13 cellular contexts compared by ENCODE assay signal in the genomic region with DNA sequence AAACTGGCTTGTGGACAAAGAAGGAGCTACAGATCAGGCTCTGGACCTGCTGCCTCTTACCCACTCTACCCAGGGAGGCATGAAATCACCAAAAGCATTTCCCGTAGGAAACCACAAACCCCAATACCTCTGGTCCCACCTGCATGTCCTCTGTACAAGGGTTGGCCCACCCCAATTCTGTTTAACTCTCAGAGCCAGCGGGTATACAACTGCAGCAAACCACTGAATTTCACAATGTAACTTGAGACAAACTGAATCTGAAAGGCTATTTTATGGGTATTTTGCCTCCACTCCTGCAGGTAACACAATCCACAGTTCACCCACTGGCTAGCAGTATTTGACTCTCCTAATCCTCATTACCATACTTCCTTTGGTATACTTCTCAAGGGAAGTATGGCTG. TPM values are rescaled to one million over a fixed set of nuclear protein-coding genes. Genes with fewer than 3 reads are reported as not detected.
A peak's percentile ranks its signal among the peaks of the same experiment; 100 is the strongest.
DNase-seq lines count a peak whose midpoint lies in the region; ATAC-seq, FAIRE-seq and TF ChIP-seq lines count a peak whose summit lies in the region.
"Had no signal": no experiment of that assay in that cellular context is flagged by ENCODE, and none has a peak within 500 bp of the region (broad histone marks: within the 10 kb centered on the region; RNA-seq: fewer than 3 reads in every experiment).

No MANE protein-coding gene starts in this region.

- H3K4me1 Mint-ChIP-seq in T-helper 17 cell = peaks cover 14% of the 10 kb centered on the region

- no peak overlapping the region for H3K27ac Mint-ChIP-seq in T-helper 17 cell
- H3K27ac Mint-ChIP-seq: CD4-positive, CD25-positive, alpha-beta regulatory T cell had no signal

- peak overlapping the region; percentile 53 for H3K4me3 Mint-ChIP-seq in T-helper 17 cell
- H3K4me3 Mint-ChIP-seq: CD4-positive, CD25-positive, alpha-beta regulatory T cell had no signal

- peaks cover 39% of the 10 kb centered on the region for H3K27me3 Mint-ChIP-seq in T-helper 17 cell

- FAIRE-seq in GM12892 (lab: Jason Lieb, UNC) = peak; percentile 33

- no peaks in the 10 kb centered on the region for H3K9me3 ChIP-seq in T-helper 17 cell (ENCODE audit: control insufficient read depth, low read length, poor library complexity, severe bottlenecking)

- no peak for DNase-seq in GM12892 (ENCODE audit: insufficient read length)
- no peak for DNase-seq in T-helper 17 cell
- no peak for DNase-seq in kidney glomerular epithelial cell (lab: John Stamatoyannopoulos, UW)
- DNase-seq in DMS79 (lab: John Stamatoyannopoulos, UW) = no peak
- DNase-seq in DMS 273 (lab: John Stamatoyannopoulos, UW; ENCODE audit: unreplicated experiment) = no peak
- DNase-seq: activated CD4-positive, alpha-beta T cell treated with anti-CD3 and anti-CD28 coated beads for 4 hours; CD4-positive, CD25-positive, alpha-beta regulatory T cell; mesenchymal stem cell; substantia nigra had no signal

- peaks cover under 1% of the 10 kb centered on the region for H3K36me3 Mint-ChIP-seq in T-helper 17 cell (ENCODE audit: low read depth)
- H3K36me3 Mint-ChIP-seq: brain; CD4-positive, CD25-positive, alpha-beta regulatory T cell had no signal

- no peak for TF ChIP-seq POLR2A in GM12892 (IDR thresholded peaks at IDR 0.05; ENCODE audit: low read depth, low read length)

- ATAC-seq in GM21381 (IDR thresholded peaks at IDR 0.05; ENCODE audit: unreplicated experiment) (peak; percentile 77), HG03196 (IDR thresholded peaks at IDR 0.05; ENCODE audit: unreplicated experiment) (peak; percentile 70), T-helper 17 cell (peak; percentile 54), HG02870 (IDR thresholded peaks at IDR 0.05; ENCODE audit: unreplicated experiment) (no peak)

RNA-seq across cellular contexts. Expression of gene SIX1, which starts 16.5 kb away (rescaled TPM):
- not detected for polyA plus RNA-seq in GM12892 (2012; ENCODE audit: missing spikeins)
- total RNA-seq in T-helper 17 cell = not detected
- total RNA-seq: CD4-positive, CD25-positive, alpha-beta regulatory T cell had no signal
- polyA plus RNA-seq: CD4-positive, CD25-positive, alpha-beta regulatory T cell had no signal
